ENCODE assay signal across 2 cellular contexts in the genomic region with DNA sequence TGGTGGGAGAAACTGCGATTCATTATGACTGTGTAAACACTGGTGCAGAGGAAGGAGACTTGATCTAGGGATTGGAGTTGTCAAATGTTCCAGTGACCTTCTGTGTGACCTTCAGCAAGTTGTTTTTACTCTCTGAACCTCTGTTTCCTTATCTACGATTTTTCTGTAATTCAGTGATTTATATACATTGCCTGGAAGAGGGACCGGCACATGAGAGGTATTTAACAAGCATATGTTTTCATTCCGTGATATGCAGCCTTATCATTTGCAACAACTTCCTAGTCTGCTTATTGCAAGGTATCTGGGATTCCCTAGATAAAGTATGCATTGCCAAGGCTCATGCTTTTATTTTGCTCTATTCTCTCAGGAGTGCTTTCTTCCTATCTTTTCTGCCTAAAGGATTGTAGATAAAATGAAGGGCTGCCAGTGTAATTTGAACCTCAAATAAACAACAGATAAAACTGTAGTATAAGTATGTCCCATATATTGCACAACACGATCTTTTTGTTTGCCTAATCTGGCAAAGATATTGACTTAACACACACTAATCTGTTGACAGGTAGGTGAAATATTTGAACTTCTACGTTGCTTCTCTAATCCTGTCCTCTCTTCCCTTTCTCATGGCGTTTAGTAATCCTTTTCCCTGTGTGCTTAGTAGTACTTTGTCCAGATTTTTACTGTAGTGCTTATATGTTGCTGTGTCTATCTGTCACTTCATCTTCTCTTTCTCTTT.
TF ChIP-seq lines count a peak whose summit lies in the region.

No MANE protein-coding gene starts in this region.

TF ChIP-seq in A549, 52 proteins besides CTCF, POLR2A, EP300 and RAD21 (continued from another document):
- TF ChIP-seq HOXB5 (CRISPR knock-in tag; IDR thresholded peaks at IDR 0.05), result no peak
- no peak for TF ChIP-seq TFCP2L1 (CRISPR knock-in tag; IDR thresholded peaks at IDR 0.05)
- TF ChIP-seq FOSL2 (IDR thresholded peaks at IDR 0.05), result no peak
- TF ChIP-seq FOSL2 (CRISPR knock-in tag; IDR thresholded peaks at IDR 0.05), result 0 out of 2 replicates have a peak, but pooled peaks have one; percentile 20
- TF ChIP-seq GATA3 (IDR thresholded peaks at IDR 0.05; ENCODE audit: borderline replicate concordance), result peak; percentile 95
- TF ChIP-seq ZFP36 (IDR thresholded peaks at IDR 0.05; ENCODE audit: borderline replicate concordance, partially characterized antibody), result peak; percentile 53
- 0 out of 3 replicates have a peak, but pooled peaks have one; percentile 15 for TF ChIP-seq SMC3 (IDR thresholded peaks at IDR 0.05)
- TF ChIP-seq, protein P1, sequence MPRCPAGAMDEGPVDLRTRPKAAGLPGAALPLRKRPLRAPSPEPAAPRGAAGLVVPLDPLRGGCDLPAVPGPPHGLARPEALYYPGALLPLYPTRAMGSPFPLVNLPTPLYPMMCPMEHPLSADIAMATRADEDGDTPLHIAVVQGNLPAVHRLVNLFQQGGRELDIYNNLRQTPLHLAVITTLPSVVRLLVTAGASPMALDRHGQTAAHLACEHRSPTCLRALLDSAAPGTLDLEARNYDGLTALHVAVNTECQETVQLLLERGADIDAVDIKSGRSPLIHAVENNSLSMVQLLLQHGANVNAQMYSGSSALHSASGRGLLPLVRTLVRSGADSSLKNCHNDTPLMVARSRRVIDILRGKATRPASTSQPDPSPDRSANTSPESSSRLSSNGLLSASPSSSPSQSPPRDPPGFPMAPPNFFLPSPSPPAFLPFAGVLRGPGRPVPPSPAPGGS (IDR thresholded peaks at IDR 0.05), result peak; percentile 95; the same call in 2 of the 3 replicates
- TF ChIP-seq ZSCAN20 (CRISPR knock-in tag; IDR thresholded peaks at IDR 0.05), result no peak
- TF ChIP-seq NPAS2 (CRISPR knock-in tag; IDR thresholded peaks at IDR 0.05; ENCODE audit: borderline replicate concordance), result no peak
- TF ChIP-seq PHF8 (IDR thresholded peaks at IDR 0.05; ENCODE audit: borderline replicate concordance, low read depth), result no peak
- no peak for TF ChIP-seq EHMT2 (IDR thresholded peaks at IDR 0.05; ENCODE audit: low read depth)
- no peak for TF ChIP-seq FOXS1 (CRISPR knock-in tag; IDR thresholded peaks at IDR 0.05)
- TF ChIP-seq, protein P2, sequence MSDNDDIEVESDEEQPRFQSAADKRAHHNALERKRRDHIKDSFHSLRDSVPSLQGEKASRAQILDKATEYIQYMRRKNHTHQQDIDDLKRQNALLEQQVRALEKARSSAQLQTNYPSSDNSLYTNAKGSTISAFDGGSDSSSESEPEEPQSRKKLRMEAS (IDR thresholded peaks at IDR 0.05), result peak; percentile 46; the same call in 1 of the 2 replicates
- TF ChIP-seq CEBPB (IDR thresholded peaks at IDR 0.05), result peak; percentile 93 to 98
- TF ChIP-seq, protein P3, sequence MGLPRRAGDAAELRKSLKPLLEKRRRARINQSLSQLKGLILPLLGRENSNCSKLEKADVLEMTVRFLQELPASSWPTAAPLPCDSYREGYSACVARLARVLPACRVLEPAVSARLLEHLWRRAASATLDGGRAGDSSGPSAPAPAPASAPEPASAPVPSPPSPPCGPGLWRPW (IDR thresholded peaks at IDR 0.05), result peak; percentile 84
- TF ChIP-seq, protein P4, sequence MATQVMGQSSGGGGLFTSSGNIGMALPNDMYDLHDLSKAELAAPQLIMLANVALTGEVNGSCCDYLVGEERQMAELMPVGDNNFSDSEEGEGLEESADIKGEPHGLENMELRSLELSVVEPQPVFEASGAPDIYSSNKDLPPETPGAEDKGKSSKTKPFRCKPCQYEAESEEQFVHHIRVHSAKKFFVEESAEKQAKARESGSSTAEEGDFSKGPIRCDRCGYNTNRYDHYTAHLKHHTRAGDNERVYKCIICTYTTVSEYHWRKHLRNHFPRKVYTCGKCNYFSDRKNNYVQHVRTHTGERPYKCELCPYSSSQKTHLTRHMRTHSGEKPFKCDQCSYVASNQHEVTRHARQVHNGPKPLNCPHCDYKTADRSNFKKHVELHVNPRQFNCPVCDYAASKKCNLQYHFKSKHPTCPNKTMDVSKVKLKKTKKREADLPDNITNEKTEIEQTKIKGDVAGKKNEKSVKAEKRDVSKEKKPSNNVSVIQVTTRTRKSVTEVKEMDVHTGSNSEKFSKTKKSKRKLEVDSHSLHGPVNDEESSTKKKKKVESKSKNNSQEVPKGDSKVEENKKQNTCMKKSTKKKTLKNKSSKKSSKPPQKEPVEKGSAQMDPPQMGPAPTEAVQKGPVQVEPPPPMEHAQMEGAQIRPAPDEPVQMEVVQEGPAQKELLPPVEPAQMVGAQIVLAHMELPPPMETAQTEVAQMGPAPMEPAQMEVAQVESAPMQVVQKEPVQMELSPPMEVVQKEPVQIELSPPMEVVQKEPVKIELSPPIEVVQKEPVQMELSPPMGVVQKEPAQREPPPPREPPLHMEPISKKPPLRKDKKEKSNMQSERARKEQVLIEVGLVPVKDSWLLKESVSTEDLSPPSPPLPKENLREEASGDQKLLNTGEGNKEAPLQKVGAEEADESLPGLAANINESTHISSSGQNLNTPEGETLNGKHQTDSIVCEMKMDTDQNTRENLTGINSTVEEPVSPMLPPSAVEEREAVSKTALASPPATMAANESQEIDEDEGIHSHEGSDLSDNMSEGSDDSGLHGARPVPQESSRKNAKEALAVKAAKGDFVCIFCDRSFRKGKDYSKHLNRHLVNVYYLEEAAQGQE (IDR thresholded peaks at IDR 0.05), result no peak
- TF ChIP-seq HOXB13 (CRISPR knock-in tag; IDR thresholded peaks at IDR 0.05; ENCODE audit: low read depth), result no peak
- peak; percentile 74; the same call in 1 of the 2 replicates for TF ChIP-seq JUNB (IDR thresholded peaks at IDR 0.05)
- no peak for TF ChIP-seq NR3C1 (IDR thresholded peaks at IDR 0.05)
- no peak for TF ChIP-seq BHLHE40 (IDR thresholded peaks at IDR 0.05; ENCODE audit: low read depth, low read length)

TF ChIP-seq in HepG2, 621 proteins besides CTCF, POLR2A, EP300 and RAD21 (continued from another document and continues in another):
- TF ChIP-seq NCOA2 (CRISPR knock-in tag; IDR thresholded peaks at IDR 0.05) (peak; percentile 84), HOXA5 (CRISPR knock-in tag; IDR thresholded peaks at IDR 0.05) (peak; percentile 38; the same call in 1 of the 2 replicates), CEBPB (IDR thresholded peaks at IDR 0.05; ENCODE audit: borderline replicate concordance, low read depth, low read length) (peak; percentile 97), ZFP90 (CRISPR knock-in tag; IDR thresholded peaks at IDR 0.05; ENCODE audit: borderline replicate concordance) (0 out of 2 replicates have a peak, but pooled peaks have one; percentile 12), FOXJ3 (CRISPR knock-in tag; IDR thresholded peaks at IDR 0.05; ENCODE audit: borderline replicate concordance) (peak; percentile 95), FOXA3 (CRISPR knock-in tag; IDR thresholded peaks at IDR 0.05) (peak; percentile 99), HMG20B (CRISPR knock-in tag; conservative IDR thresholded peaks at IDR 0.05) (peak; percentile 99), NFIC (IDR thresholded peaks at IDR 0.05; ENCODE audit: low read length) (peak; percentile 78), HNF4A (CRISPR knock-in tag; IDR thresholded peaks at IDR 0.05) (peak; percentile 80), ZNF839 (CRISPR knock-in tag; IDR thresholded peaks at IDR 0.05; ENCODE audit: borderline replicate concordance) (no peak), ZNF792 (CRISPR knock-in tag; IDR thresholded peaks at IDR 0.05) (peak; percentile 51; the same call in 1 of the 2 replicates), ZBTB20 (CRISPR knock-in tag; IDR thresholded peaks at IDR 0.05; ENCODE audit: borderline replicate concordance, low read depth) (peak; percentile 96; the same call in 1 of the 2 replicates), ONECUT2 (CRISPR knock-in tag; IDR thresholded peaks at IDR 0.05) (peak; percentile 69), CEBPG (CRISPR knock-in tag; IDR thresholded peaks at IDR 0.05) (peak; percentile 97), KLF12 (CRISPR knock-in tag; IDR thresholded peaks at IDR 0.05; ENCODE audit: borderline replicate concordance) (no peak), FOXM1 (CRISPR knock-in tag; IDR thresholded peaks at IDR 0.05) (no peak), ZFP36L2 (CRISPR knock-in tag; IDR thresholded peaks at IDR 0.05) (no peak), ZNF205 (CRISPR knock-in tag; IDR thresholded peaks at IDR 0.05) (peak; percentile 99), BCL6 (CRISPR knock-in tag; IDR thresholded peaks at IDR 0.05) (peak; percentile 85), NR2F6 (IDR thresholded peaks at IDR 0.05) (peak; percentile 88), NR2F6 (CRISPR knock-in tag; IDR thresholded peaks at IDR 0.05) (peak; percentile 79), ZSCAN9 (CRISPR knock-in tag; IDR thresholded peaks at IDR 0.05; ENCODE audit: borderline replicate concordance) (0 out of 2 replicates have a peak, but pooled peaks have one; percentile 49), MEIS1 (CRISPR knock-in tag; IDR thresholded peaks at IDR 0.05; ENCODE audit: borderline replicate concordance) (peak; percentile 36; the same call in 1 of the 2 replicates), TCF12 (IDR thresholded peaks at IDR 0.05) (no peak), TCF12 (CRISPR knock-in tag; IDR thresholded peaks at IDR 0.05) (peak; percentile 78; the same call in 1 of the 2 replicates), ZNF354B (CRISPR knock-in tag; IDR thresholded peaks at IDR 0.05) (no peak)
- TF ChIP-seq, protein P5, sequence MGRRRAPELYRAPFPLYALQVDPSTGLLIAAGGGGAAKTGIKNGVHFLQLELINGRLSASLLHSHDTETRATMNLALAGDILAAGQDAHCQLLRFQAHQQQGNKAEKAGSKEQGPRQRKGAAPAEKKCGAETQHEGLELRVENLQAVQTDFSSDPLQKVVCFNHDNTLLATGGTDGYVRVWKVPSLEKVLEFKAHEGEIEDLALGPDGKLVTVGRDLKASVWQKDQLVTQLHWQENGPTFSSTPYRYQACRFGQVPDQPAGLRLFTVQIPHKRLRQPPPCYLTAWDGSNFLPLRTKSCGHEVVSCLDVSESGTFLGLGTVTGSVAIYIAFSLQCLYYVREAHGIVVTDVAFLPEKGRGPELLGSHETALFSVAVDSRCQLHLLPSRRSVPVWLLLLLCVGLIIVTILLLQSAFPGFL (CRISPR knock-in tag; IDR thresholded peaks at IDR 0.05), result no peak
- TF ChIP-seq, protein P6, sequence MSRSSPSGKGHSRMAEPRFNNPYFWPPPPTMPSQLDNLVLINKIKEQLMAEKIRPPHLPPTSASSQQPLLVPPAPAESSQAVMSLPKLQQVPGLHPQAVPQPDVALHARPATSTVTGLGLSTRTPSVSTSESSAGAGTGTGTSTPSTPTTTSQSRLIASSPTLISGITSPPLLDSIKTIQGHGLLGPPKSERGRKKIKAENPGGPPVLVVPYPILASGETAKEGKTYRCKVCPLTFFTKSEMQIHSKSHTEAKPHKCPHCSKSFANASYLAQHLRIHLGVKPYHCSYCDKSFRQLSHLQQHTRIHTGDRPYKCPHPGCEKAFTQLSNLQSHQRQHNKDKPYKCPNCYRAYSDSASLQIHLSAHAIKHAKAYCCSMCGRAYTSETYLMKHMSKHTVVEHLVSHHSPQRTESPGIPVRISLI (CRISPR knock-in tag; IDR thresholded peaks at IDR 0.05; ENCODE audit: borderline replicate concordance), result no peak; the same call in 1 of the 2 replicates
- TF ChIP-seq, protein P7, sequence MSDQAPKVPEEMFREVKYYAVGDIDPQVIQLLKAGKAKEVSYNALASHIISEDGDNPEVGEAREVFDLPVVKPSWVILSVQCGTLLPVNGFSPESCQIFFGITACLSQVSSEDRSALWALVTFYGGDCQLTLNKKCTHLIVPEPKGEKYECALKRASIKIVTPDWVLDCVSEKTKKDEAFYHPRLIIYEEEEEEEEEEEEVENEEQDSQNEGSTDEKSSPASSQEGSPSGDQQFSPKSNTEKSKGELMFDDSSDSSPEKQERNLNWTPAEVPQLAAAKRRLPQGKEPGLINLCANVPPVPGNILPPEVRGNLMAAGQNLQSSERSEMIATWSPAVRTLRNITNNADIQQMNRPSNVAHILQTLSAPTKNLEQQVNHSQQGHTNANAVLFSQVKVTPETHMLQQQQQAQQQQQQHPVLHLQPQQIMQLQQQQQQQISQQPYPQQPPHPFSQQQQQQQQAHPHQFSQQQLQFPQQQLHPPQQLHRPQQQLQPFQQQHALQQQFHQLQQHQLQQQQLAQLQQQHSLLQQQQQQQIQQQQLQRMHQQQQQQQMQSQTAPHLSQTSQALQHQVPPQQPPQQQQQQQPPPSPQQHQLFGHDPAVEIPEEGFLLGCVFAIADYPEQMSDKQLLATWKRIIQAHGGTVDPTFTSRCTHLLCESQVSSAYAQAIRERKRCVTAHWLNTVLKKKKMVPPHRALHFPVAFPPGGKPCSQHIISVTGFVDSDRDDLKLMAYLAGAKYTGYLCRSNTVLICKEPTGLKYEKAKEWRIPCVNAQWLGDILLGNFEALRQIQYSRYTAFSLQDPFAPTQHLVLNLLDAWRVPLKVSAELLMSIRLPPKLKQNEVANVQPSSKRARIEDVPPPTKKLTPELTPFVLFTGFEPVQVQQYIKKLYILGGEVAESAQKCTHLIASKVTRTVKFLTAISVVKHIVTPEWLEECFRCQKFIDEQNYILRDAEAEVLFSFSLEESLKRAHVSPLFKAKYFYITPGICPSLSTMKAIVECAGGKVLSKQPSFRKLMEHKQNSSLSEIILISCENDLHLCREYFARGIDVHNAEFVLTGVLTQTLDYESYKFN (CRISPR knock-in tag; conservative IDR thresholded peaks at IDR 0.05), result peak; percentile 81
- TF ChIP-seq, protein P8, sequence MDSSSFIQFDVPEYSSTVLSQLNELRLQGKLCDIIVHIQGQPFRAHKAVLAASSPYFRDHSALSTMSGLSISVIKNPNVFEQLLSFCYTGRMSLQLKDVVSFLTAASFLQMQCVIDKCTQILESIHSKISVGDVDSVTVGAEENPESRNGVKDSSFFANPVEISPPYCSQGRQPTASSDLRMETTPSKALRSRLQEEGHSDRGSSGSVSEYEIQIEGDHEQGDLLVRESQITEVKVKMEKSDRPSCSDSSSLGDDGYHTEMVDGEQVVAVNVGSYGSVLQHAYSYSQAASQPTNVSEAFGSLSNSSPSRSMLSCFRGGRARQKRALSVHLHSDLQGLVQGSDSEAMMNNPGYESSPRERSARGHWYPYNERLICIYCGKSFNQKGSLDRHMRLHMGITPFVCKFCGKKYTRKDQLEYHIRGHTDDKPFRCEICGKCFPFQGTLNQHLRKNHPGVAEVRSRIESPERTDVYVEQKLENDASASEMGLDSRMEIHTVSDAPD (CRISPR knock-in tag; IDR thresholded peaks at IDR 0.05), result peak; percentile 83; the same call in 1 of the 2 replicates
- TF ChIP-seq, protein P9, sequence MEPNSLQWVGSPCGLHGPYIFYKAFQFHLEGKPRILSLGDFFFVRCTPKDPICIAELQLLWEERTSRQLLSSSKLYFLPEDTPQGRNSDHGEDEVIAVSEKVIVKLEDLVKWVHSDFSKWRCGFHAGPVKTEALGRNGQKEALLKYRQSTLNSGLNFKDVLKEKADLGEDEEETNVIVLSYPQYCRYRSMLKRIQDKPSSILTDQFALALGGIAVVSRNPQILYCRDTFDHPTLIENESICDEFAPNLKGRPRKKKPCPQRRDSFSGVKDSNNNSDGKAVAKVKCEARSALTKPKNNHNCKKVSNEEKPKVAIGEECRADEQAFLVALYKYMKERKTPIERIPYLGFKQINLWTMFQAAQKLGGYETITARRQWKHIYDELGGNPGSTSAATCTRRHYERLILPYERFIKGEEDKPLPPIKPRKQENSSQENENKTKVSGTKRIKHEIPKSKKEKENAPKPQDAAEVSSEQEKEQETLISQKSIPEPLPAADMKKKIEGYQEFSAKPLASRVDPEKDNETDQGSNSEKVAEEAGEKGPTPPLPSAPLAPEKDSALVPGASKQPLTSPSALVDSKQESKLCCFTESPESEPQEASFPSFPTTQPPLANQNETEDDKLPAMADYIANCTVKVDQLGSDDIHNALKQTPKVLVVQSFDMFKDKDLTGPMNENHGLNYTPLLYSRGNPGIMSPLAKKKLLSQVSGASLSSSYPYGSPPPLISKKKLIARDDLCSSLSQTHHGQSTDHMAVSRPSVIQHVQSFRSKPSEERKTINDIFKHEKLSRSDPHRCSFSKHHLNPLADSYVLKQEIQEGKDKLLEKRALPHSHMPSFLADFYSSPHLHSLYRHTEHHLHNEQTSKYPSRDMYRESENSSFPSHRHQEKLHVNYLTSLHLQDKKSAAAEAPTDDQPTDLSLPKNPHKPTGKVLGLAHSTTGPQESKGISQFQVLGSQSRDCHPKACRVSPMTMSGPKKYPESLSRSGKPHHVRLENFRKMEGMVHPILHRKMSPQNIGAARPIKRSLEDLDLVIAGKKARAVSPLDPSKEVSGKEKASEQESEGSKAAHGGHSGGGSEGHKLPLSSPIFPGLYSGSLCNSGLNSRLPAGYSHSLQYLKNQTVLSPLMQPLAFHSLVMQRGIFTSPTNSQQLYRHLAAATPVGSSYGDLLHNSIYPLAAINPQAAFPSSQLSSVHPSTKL (CRISPR knock-in tag; IDR thresholded peaks at IDR 0.05), result peak; percentile 99
